In genomic region chr2:205858781-205859478, GRCh38 we compare ENCODE assay signal across 10 cellular contexts.
DNase-seq lines count a peak whose midpoint lies in the region; ATAC-seq and TF ChIP-seq lines count a peak whose summit lies in the region.
"Had no signal": no experiment of that assay in that cellular context is flagged by ENCODE, and none has a peak within 500 bp of the region (broad histone marks: within the 10 kb centered on the region; RNA-seq: fewer than 3 reads in every experiment).

No MANE protein-coding gene starts in this region.

- no peak overlapping the region for H3K23ac ChIP-seq in mesendoderm (ENCODE audit: low read length)

- no peak overlapping the region for H3K4ac ChIP-seq in mesendoderm (ENCODE audit: low read depth, low read length)

- no peak overlapping the region for H2BK15ac ChIP-seq in mesendoderm (replicated peaks; ENCODE audit: low read depth)

- H3K4me2 ChIP-seq in mesendoderm (ENCODE audit: low read length), result no peak overlapping the region

- H2AK5ac ChIP-seq in mesendoderm (ENCODE audit: low read length), result no peak overlapping the region

- H3K36me3 ChIP-seq in brain microvascular endothelial cell (replicated peaks) (no peaks in the 10 kb centered on the region), mesendoderm (ENCODE audit: control insufficient read depth, insufficient read depth, low read length) (no peaks in the 10 kb centered on the region), testis (ENCODE audit: low read depth, missing control alignments) (no peaks in the 10 kb centered on the region)

- H3K4me1 Mint-ChIP-seq in effector memory CD8-positive, alpha-beta T cell (ENCODE audit: low read depth in 2 of 2), result peaks cover 0 to 2% of the 10 kb centered on the region in 2 donors

- no peak overlapping the region for H2BK5ac ChIP-seq in mesendoderm (ENCODE audit: low read length)

- no peak overlapping the region for H3K56ac ChIP-seq in mesendoderm (ENCODE audit: low read length)

- peak; percentile 10 for DNase-seq in ELR (ENCODE audit: low read depth)
- DNase-seq in brain microvascular endothelial cell, result peak; percentile 24
- DNase-seq in mesendoderm, result peak; percentile 16
- DNase-seq in SIG-M5 (lab: John Stamatoyannopoulos, UW), result no peak
- no peak for DNase-seq in NCI-H128 (lab: John Stamatoyannopoulos, UW; ENCODE audit: unreplicated experiment)
- DNase-seq in testis, result no peak
- DNase-seq in effector memory CD8-positive, alpha-beta T cell, result no peak
- DNase-seq: GF-D8, NCI-H2107 had no signal

- intact Hi-C loops in testis (cut with DNase I; ENCODE audit: low total_unique reads), result no loop called here

- no peaks in the 10 kb centered on the region for H3K79me1 ChIP-seq in mesendoderm (ENCODE audit: low read length)

- TF ChIP-seq CTCF in brain microvascular endothelial cell (IDR thresholded peaks at IDR 0.05; ENCODE audit: low read depth, low read length, missing control alignments), result peak; percentile 12
- no peak for TF ChIP-seq CTCF in testis (IDR thresholded peaks at IDR 0.05)

- H2BK120ac ChIP-seq in mesendoderm (ENCODE audit: low read depth, low read length), result no peak overlapping the region

- H3K4me1 ChIP-seq in mesendoderm (ENCODE audit: control insufficient read depth, low read depth, low read length), result no peaks in the 10 kb centered on the region
- H3K4me1 ChIP-seq in testis, result no peaks in the 10 kb centered on the region

- no peak overlapping the region for H3K18ac ChIP-seq in mesendoderm (ENCODE audit: low read length)

- H3K9me3 Mint-ChIP-seq in effector memory CD8-positive, alpha-beta T cell, result no peaks in the 10 kb centered on the region

- no peak for TF ChIP-seq POLR2A in testis (IDR thresholded peaks at IDR 0.05)

- in situ Hi-C loops in brain microvascular endothelial cell (cut with HindIII; ENCODE audit: low pct_ligation_motif_present, low sequenced_read_pairs), result no loop called here

- no peaks in the 10 kb centered on the region for H3K9me3 ChIP-seq in testis

- H3K27ac Mint-ChIP-seq in effector memory CD8-positive, alpha-beta T cell, result no peak overlapping the region

- no peak overlapping the region for H3K9ac ChIP-seq in mesendoderm (ENCODE audit: low read length)

- H3K27me3 Mint-ChIP-seq in effector memory CD8-positive, alpha-beta T cell, result peaks cover 7 to 62% of the 10 kb centered on the region in 2 donors

- H3K4me3 ChIP-seq in brain microvascular endothelial cell (ENCODE audit: low read depth, low read length) (no peak overlapping the region), mesendoderm (ENCODE audit: low read length) (no peak overlapping the region), testis (no peak overlapping the region)

- H3K27me3 ChIP-seq in brain microvascular endothelial cell (replicated peaks) (no peaks in the 10 kb centered on the region), mesendoderm (ENCODE audit: insufficient read depth, low read length, poor library complexity) (no peaks in the 10 kb centered on the region), testis (no peaks in the 10 kb centered on the region)

- H3K27ac ChIP-seq in brain microvascular endothelial cell (no peak overlapping the region), mesendoderm (ENCODE audit: low read depth, low read length) (no peak overlapping the region), testis (no peak overlapping the region)

- H3K4me3 Mint-ChIP-seq in effector memory CD8-positive, alpha-beta T cell, result no peak overlapping the region

- H4K5ac ChIP-seq in mesendoderm (ENCODE audit: low read length), result no peak overlapping the region

- H3K36me3 Mint-ChIP-seq in effector memory CD8-positive, alpha-beta T cell (ENCODE audit: insufficient read depth), result no peaks in the 10 kb centered on the region

- no peak overlapping the region for H4K8ac ChIP-seq in mesendoderm (ENCODE audit: low read depth, low read length)

- ATAC-seq in HG02884 (IDR thresholded peaks at IDR 0.05; ENCODE audit: unreplicated experiment), result peak; percentile 71
- no peak for ATAC-seq in effector memory CD8-positive, alpha-beta T cell (replicated peaks)

- H3K79me2 ChIP-seq in mesendoderm (ENCODE audit: control insufficient read depth, insufficient read depth, low read length), result no peaks in the 10 kb centered on the region

- no CpG with 5 or more reads among the region's 16 CpGs for WGBS in mesendoderm (ENCODE audit: extremely low coverage, insufficient coverage, low lambda C conversion rate)
- 69 to 77% methylated on average over 16 of the region's 16 CpGs for WGBS in testis, 2 donors

Comparison
In these comparisons a context has a peak if more than half of its experiments do, and no peak if none do; other contexts are left out.
1. DNase-seq: peak in ELR (single experiment), brain microvascular endothelial cell (single experiment) and mesendoderm (single experiment); none in SIG-M5 (single experiment), NCI-H128 (single experiment), testis (single experiment) and effector memory CD8-positive, alpha-beta T cell (0 of 3).